2 cellular contexts compared by ENCODE assay signal in genomic region chr11:63986932-63987513, GRCh38.
A peak's percentile ranks its signal among the peaks of the same experiment; 100 is the strongest.
TF ChIP-seq lines count a peak whose summit lies in the region.

No MANE protein-coding gene starts in this region.

TF ChIP-seq in A549, 52 proteins besides CTCF, POLR2A, EP300 and RAD21:
- TF ChIP-seq TP53 (CRISPR knock-in tag; IDR thresholded peaks at IDR 0.05) = no peak
- TF ChIP-seq JUNB (IDR thresholded peaks at IDR 0.05) = no peak
- TF ChIP-seq PBX3 (IDR thresholded peaks at IDR 0.05) = no peak
- TF ChIP-seq CHD4 (IDR thresholded peaks at IDR 0.05; ENCODE audit: borderline replicate concordance) = no peak
- TF ChIP-seq SREBF2 (IDR thresholded peaks at IDR 0.05) = no peak
- no peak for TF ChIP-seq HES2 (IDR thresholded peaks at IDR 0.05)
- TF ChIP-seq POLR2AphosphoS2 (conservative IDR thresholded peaks at IDR 0.05; ENCODE audit: low read length) = no peak
- no peak for TF ChIP-seq NR3C1 (IDR thresholded peaks at IDR 0.05)
- no peak for TF ChIP-seq RCOR1 (IDR thresholded peaks at IDR 0.05; ENCODE audit: low read depth, low read length)
- no peak for TF ChIP-seq E2F6 (IDR thresholded peaks at IDR 0.05; ENCODE audit: borderline replicate concordance, low read depth)
- no peak for TF ChIP-seq REST (IDR thresholded peaks at IDR 0.05)
- no peak for TF ChIP-seq KDM1A (IDR thresholded peaks at IDR 0.05; ENCODE audit: low read depth)
- no peak for TF ChIP-seq EHMT2 (IDR thresholded peaks at IDR 0.05; ENCODE audit: low read depth)
- TF ChIP-seq BHLHE40 (IDR thresholded peaks at IDR 0.05; ENCODE audit: low read depth, low read length) = no peak
- no peak for TF ChIP-seq GATA3 (IDR thresholded peaks at IDR 0.05; ENCODE audit: borderline replicate concordance)

TF ChIP-seq in IMR-90, 13 proteins besides CTCF, POLR2A, EP300 and RAD21:
- 0 out of 2 replicates have a peak, but pooled peaks have one; percentile 4 for TF ChIP-seq CHD1 (IDR thresholded peaks at IDR 0.05; ENCODE audit: low read depth, low read length)
- TF ChIP-seq SMC3 (IDR thresholded peaks at IDR 0.05; ENCODE audit: low read depth, low read length) = no peak
TF ChIP-seq in IMR-90: peak in this region for 1.
